ENCODE assay signal across 12 cellular contexts in the genomic region with DNA sequence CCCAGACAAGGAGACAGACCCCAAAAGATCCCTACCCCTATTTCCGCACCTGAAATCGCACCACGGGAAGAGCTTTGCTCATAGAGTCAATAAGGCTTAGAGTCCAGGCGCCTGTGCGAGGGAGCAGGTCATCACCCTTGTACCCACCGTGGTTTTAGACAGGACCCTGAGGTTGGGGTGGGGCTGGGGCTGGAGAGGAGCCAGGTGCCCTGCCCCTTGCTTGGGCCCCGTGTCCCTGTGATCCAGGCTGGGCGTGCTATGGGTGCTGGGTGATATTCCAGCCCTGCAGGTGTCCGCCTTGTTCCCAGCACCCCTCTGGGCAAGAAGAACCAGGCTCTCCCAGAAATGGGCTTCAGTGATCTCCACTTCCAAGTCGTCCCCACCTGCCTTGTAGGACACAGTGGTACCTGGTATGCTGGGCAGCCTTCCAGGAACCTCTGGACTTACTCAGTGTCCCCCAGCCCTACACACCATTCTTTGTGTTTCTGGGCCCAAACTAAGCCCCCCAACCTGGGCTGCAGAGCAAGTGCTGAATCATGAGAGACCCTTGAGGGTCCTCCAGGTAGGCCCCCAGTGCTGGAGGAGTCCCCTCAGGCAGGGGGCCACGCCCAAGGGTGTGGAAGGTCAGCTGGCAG. TPM values are rescaled to one million over a fixed set of nuclear protein-coding genes. Genes with fewer than 3 reads are reported as not detected.
DNase-seq lines count a peak whose midpoint lies in the region; ATAC-seq and TF ChIP-seq lines count a peak whose summit lies in the region.
"Had no signal": no experiment of that assay in that cellular context is flagged by ENCODE, and none has a peak within 500 bp of the region (broad histone marks: within the 10 kb centered on the region; RNA-seq: fewer than 3 reads in every experiment).

No MANE protein-coding gene starts in this region.

- H3K23ac ChIP-seq in H9 (ENCODE audit: insufficient read length, low read depth, low read length): no peak overlapping the region

- CTCF ChIA-PET in RWPE1 (lab: Yijun Ruan, JAX): interaction anchor here (0.6 to 1.2 kb wide), 4 partner anchors 38 to 76 kb away, joined by 3 to 4 read pairs (median 3); no protein-coding TSS in a partner anchor

- POLR2A ChIA-PET in RWPE1 (lab: Yijun Ruan, JAX; ENCODE audit: low non-redundant PET): no interaction called here

- H3K4me3 Mint-ChIP-seq in H9: peak overlapping the region in 1 of 2 experiments; percentile 40; a peak in 1 of 5 replicates

- H2AK5ac ChIP-seq in H9 (ENCODE audit: insufficient read length, low read length): no peak overlapping the region

- H3K9me3 ChIP-seq in BLaER1 (peaks cover 14% of the 10 kb centered on the region; the same call in 1 of the 2 replicates), esophagus muscularis mucosa (no peaks in the 10 kb centered on the region), ovary (no peaks in the 10 kb centered on the region), H9 (ENCODE audit: control insufficient read depth, low read depth, low read length) (no peaks in the 10 kb centered on the region)
- H3K9me3 ChIP-seq: MG63 had no signal

- no peak overlapping the region for H2BK20ac ChIP-seq in H9 (ENCODE audit: low read depth, low read length, poor library complexity, severe bottlenecking)

- H3K4me3 ChIP-seq in BLaER1 (peak overlapping the region; percentile 56; the same call in 1 of the 2 replicates), esophagus muscularis mucosa (peak overlapping the region in 3 of 4 donors; percentile 89 to 100 (median 100)), ovary (no peak overlapping the region)
- H3K4me3 ChIP-seq: MG63 had no signal

- TF ChIP-seq EP300 in esophagus muscularis mucosa (IDR thresholded peaks at IDR 0.05): no peak
- no peak for TF ChIP-seq EP300 in ovary (IDR thresholded peaks at IDR 0.05)

- WGBS in esophagus muscularis mucosa: 81% methylated on average over 4 of the region's 11 CpGs
- 83 to 91% (median 84%) methylated on average over 10 to 11 of the region's 11 CpGs for WGBS in ovary, 3 donors
- WGBS in H9 (ENCODE audit: extremely low coverage, insufficient read length, low lambda C conversion rate): no CpG with 5 or more reads among the region's 11 CpGs

- H3K27me3 Mint-ChIP-seq in H9 (ENCODE audit: low read depth): no peaks in the 10 kb centered on the region

- H3K27ac Mint-ChIP-seq in H9: peak overlapping the region in 1 of 3 experiments; percentile 79; a peak in 2 of 7 replicates

- no peak overlapping the region for H4K8ac ChIP-seq in H9 (replicated peaks; ENCODE audit: insufficient read length, low read depth, low read length)

- peaks cover 4 to 11% (median 8%) of the 10 kb centered on the region in 3 experiments for H3K36me3 Mint-ChIP-seq in H9 (ENCODE audit: insufficient read depth in 1 of 3, low read depth in 3 of 3)

- H3K36me3 ChIP-seq in BLaER1 (peaks cover 30% of the 10 kb centered on the region), esophagus muscularis mucosa (peaks cover 0 to 13% (median 5%) of the 10 kb centered on the region in 4 donors), ovary (no peaks in the 10 kb centered on the region)

- no peak for ATAC-seq in HG02970 (IDR thresholded peaks at IDR 0.05; ENCODE audit: low FRiP score, unreplicated experiment)
- ATAC-seq: left colon had no signal

- H3K18ac ChIP-seq in H9 (ENCODE audit: insufficient read length, low read depth, low read length): no peak overlapping the region

- no peak overlapping the region for H4K91ac ChIP-seq in H9 (ENCODE audit: insufficient read length, low read depth, low read length)

- H3K14ac ChIP-seq in H9 (ENCODE audit: insufficient read depth, low read length): no peak overlapping the region; the same call in 1 of the 2 replicates

- no peak for TF ChIP-seq CTCF in RWPE1 (conservative IDR thresholded peaks at IDR 0.05; ENCODE audit: low read depth)
- no peak for TF ChIP-seq CTCF in esophagus muscularis mucosa (IDR thresholded peaks at IDR 0.05)
- TF ChIP-seq CTCF in ovary (IDR thresholded peaks at IDR 0.05): no peak
- TF ChIP-seq CTCF in H9 (conservative IDR thresholded peaks at IDR 0.05): no peak

- peaks cover 93% of the 10 kb centered on the region for H4K20me1 ChIP-seq in BLaER1
- H4K20me1 ChIP-seq in H9 (ENCODE audit: control insufficient read depth, insufficient read depth, insufficient read length): no peaks in the 10 kb centered on the region

- H2BK5ac ChIP-seq in H9 (ENCODE audit: insufficient read length, low read length): no peak overlapping the region

- peak overlapping the region; percentile 72 for H3K9ac ChIP-seq in BLaER1
- H3K9ac ChIP-seq in H9 (ENCODE audit: extremely low read depth, insufficient read length, low read length): no peak overlapping the region

- no peak overlapping the region for H2BK12ac ChIP-seq in H9 (ENCODE audit: insufficient read length, low read depth, low read length)

- TF ChIP-seq POLR2A in esophagus muscularis mucosa (IDR thresholded peaks at IDR 0.05; ENCODE audit: low read depth) (no peak), ovary (IDR thresholded peaks at IDR 0.05) (no peak)

- H3K79me1 ChIP-seq in H9 (ENCODE audit: insufficient read depth, low read depth, low read length, poor library complexity, severe bottlenecking): no peaks in the 10 kb centered on the region

- H4K5ac ChIP-seq in H9 (ENCODE audit: insufficient read length, low read depth, low read length): no peak overlapping the region

- no peak overlapping the region for H3T11ph ChIP-seq in H9 (ENCODE audit: low read length)

- H2BK15ac ChIP-seq in H9 (ENCODE audit: low read depth, low read length): no peak overlapping the region

- H3K27me3 ChIP-seq in BLaER1 (no peaks in the 10 kb centered on the region), esophagus muscularis mucosa (no peaks in the 10 kb centered on the region), ovary (no peaks in the 10 kb centered on the region), H9 (ENCODE audit: insufficient read depth, low read length) (no peaks in the 10 kb centered on the region)
- H3K27me3 ChIP-seq: MG63 had no signal

- H2AFZ ChIP-seq in H9 (ENCODE audit: low read length): no peak overlapping the region

- peaks cover 11% of the 10 kb centered on the region for H3K23me2 ChIP-seq in H9 (ENCODE audit: insufficient read length, low read depth, low read length, poor library complexity, severe bottlenecking)

- intact Hi-C loops in esophagus muscularis mucosa (cut with DNase I) (no loop called here), ovary (cut with DNase I) (loop anchor here in 2 of 4 donors (5.0 kb wide), 2 partner anchors 69 to 74 kb away; no protein-coding TSS in a partner anchor)

- no peak for DNase-seq in RWPE1 (ENCODE audit: low spot score)
- DNase-seq in esophagus muscularis mucosa (ENCODE audit: extremely low spot score): no peak
- DNase-seq in ovary: peak in 4 of 5 donors; percentile 11 to 43 (median 26)
- DNase-seq in HUDEP-2 (lab: John Stamatoyannopoulos, UW; ENCODE audit: unreplicated experiment in 76 of 76): no peak
- no peak for DNase-seq in nucleus accumbens (lab: John Stamatoyannopoulos, UW)
- no peak for DNase-seq in H9
- DNase-seq: MG63, NCI-H524 treated with DMSO at 0.1 percent for 48 hours had no signal

- H3K4me1 Mint-ChIP-seq in H9: peaks cover 7 to 22% of the 10 kb centered on the region in 2 experiments

- H3K27ac ChIP-seq in BLaER1 (peak overlapping the region; percentile 86), RWPE1 (peak overlapping the region; percentile 99), esophagus muscularis mucosa (replicated peaks in 1 of 4) (peak overlapping the region; percentile 98 to 100 (median 100)), ovary (peak overlapping the region in 1 of 2 donors; percentile 66), H9 (ENCODE audit: insufficient read length, low read depth, low read length) (no peak overlapping the region)
- H3K27ac ChIP-seq: C4-2B had no signal

- H3K4me1 ChIP-seq in BLaER1 (peaks cover 81% of the 10 kb centered on the region), esophagus muscularis mucosa (peaks cover 83 to 89% (median 86%) of the 10 kb centered on the region in 4 donors), ovary (ENCODE audit: insufficient read depth) (peaks cover 48% of the 10 kb centered on the region), H9 (ENCODE audit: insufficient read depth, low read length) (no peaks in the 10 kb centered on the region)

- peaks cover 49% of the 10 kb centered on the region; the same call in 1 of the 2 replicates for H3K79me2 ChIP-seq in H9 (ENCODE audit: insufficient read depth, low read length)

- H3K56ac ChIP-seq in H9 (ENCODE audit: insufficient read length, low read depth, low read length): no peak overlapping the region

- H3K4me2 ChIP-seq in BLaER1 (peak overlapping the region; percentile 98), H9 (ENCODE audit: insufficient read depth, insufficient read length, low read length) (no peak overlapping the region)

- H3K4ac ChIP-seq in H9 (ENCODE audit: low read depth, low read length): no peak overlapping the region

- no peak overlapping the region for H2BK120ac ChIP-seq in H9 (ENCODE audit: low read depth, low read length, poor library complexity, severe bottlenecking)

- H3K9me3 Mint-ChIP-seq in H9: no peaks in the 10 kb centered on the region

RNA-seq across cellular contexts. Expression of a gene that starts 4.5 kb away (rescaled TPM):
- total RNA-seq in esophagus muscularis mucosa (100 to 1,000 TPM; 498 to 652 (median 582) TPM), ovary (100 to 1,000 TPM; 206 to 723 (median 541) TPM), H9 (2021) (246 and 250 TPM in 2 replicates)
- 100 to 1,000 TPM; 365 to 661 TPM for polyA plus RNA-seq in ovary

RNA-seq across cellular contexts. Expression of a gene that starts 18.9 kb away (rescaled TPM):
- 10 to 100 TPM; 46.9 to 76.9 (median 70.6) TPM for total RNA-seq in esophagus muscularis mucosa
- total RNA-seq in ovary: 10 to 100 TPM; 37.1 to 73.4 (median 49.4) TPM
- polyA plus RNA-seq in ovary: 10 to 100 TPM in 1 of 2 donors, 1 to 10 TPM in 1; 1.3 to 41.7 TPM
- total RNA-seq in H9 (2021): 51.0 and 59.4 TPM in 2 replicates

Comparison
In these comparisons a context has a peak if more than half of its experiments do, and no peak if none do; other contexts are left out.
1. DNase-seq: peak in ovary (4 of 5); none in RWPE1 (single experiment), esophagus muscularis mucosa (single experiment), HUDEP-2 (0 of 76), nucleus accumbens (0 of 56) and H9 (single experiment).